ENCODE assay signal across 8 cellular contexts in genomic region chr12:68482660-68483059, GRCh38.
A peak's percentile ranks its signal among the peaks of the same experiment; 100 is the strongest.
DNase-seq lines count a peak whose midpoint lies in the region; ATAC-seq and TF ChIP-seq lines count a peak whose summit lies in the region.

No MANE protein-coding gene starts in this region.

- 70% methylated on average over 1 of the region's 1 CpG for WGBS in esophagus muscularis mucosa

- H2AFZ ChIP-seq in ACC112 (ENCODE audit: low read length, unreplicated experiment): peak overlapping the region; percentile 46

- no peak for TF ChIP-seq CTCF in RWPE1 (conservative IDR thresholded peaks at IDR 0.05; ENCODE audit: low read depth)
- TF ChIP-seq CTCF in esophagus muscularis mucosa (IDR thresholded peaks at IDR 0.05): no peak

- no peaks in the 10 kb centered on the region for H3K27me3 Mint-ChIP-seq in T-helper 2 cell treated with Interferon-gamma antibody and Interleukin-4, amounts not matched to agents 5 μg/mL and 100 μg/mL, for 36 hours (ENCODE audit: low read depth)

- peaks cover 13% of the 10 kb centered on the region for H3K4me1 ChIP-seq in ACC112 (ENCODE audit: control insufficient read depth, insufficient read depth, low read length, unreplicated experiment)
- H3K4me1 ChIP-seq in esophagus muscularis mucosa: peaks cover 0 to 22% (median 13%) of the 10 kb centered on the region in 4 donors

- H3K36me3 ChIP-seq in ACC112 (ENCODE audit: insufficient read depth, low read length): no peaks in the 10 kb centered on the region
- no peaks in the 10 kb centered on the region for H3K36me3 ChIP-seq in esophagus muscularis mucosa

- TF ChIP-seq EP300 in esophagus muscularis mucosa (IDR thresholded peaks at IDR 0.05): no peak

- H3K36me3 Mint-ChIP-seq in T-helper 2 cell treated with Interferon-gamma antibody and Interleukin-4, amounts not matched to agents 5 μg/mL and 100 μg/mL, for 36 hours (ENCODE audit: low read depth): peaks cover 5% of the 10 kb centered on the region

- TF ChIP-seq POLR2A in esophagus muscularis mucosa (IDR thresholded peaks at IDR 0.05; ENCODE audit: low read depth): no peak

- peaks cover 10% of the 10 kb centered on the region for H3K9me3 Mint-ChIP-seq in T-helper 2 cell treated with Interferon-gamma antibody and Interleukin-4, amounts not matched to agents 5 μg/mL and 100 μg/mL, for 36 hours

- H3K4me3 Mint-ChIP-seq in T-helper 2 cell treated with Interferon-gamma antibody and Interleukin-4, amounts not matched to agents 5 μg/mL and 100 μg/mL, for 36 hours: peak overlapping the region; percentile 63

- H3K4me3 ChIP-seq in ACC112 (ENCODE audit: low read depth, low read length) (no peak overlapping the region), esophagus muscularis mucosa (no peak overlapping the region)

- DNase-seq in T-helper 2 cell treated with Interferon-gamma antibody and Interleukin-4, amounts not matched to agents 5 μg/mL and 100 μg/mL, for 36 hours (ENCODE audit: low spot score): peak; percentile 29
- DNase-seq in RKO (ENCODE audit: low spot score): no peak
- DNase-seq in COLO829 (ENCODE audit: low spot score): no peak
- no peak for DNase-seq in RWPE1 (ENCODE audit: low spot score)
- DNase-seq in esophagus muscularis mucosa (ENCODE audit: extremely low spot score): no peak

- intact Hi-C loops in esophagus muscularis mucosa (cut with DNase I): no loop called here

- H3K9me3 ChIP-seq in esophagus muscularis mucosa: no peaks in the 10 kb centered on the region

- ATAC-seq in GM18873 (IDR thresholded peaks at IDR 0.05; ENCODE audit: low FRiP score, unreplicated experiment) (peak; percentile 75), HG02885 (IDR thresholded peaks at IDR 0.05; ENCODE audit: poor library complexity, unreplicated experiment) (peak; percentile 73)

- POLR2A ChIA-PET in RWPE1 (lab: Yijun Ruan, JAX; ENCODE audit: low non-redundant PET): no interaction called here

- H3K27ac Mint-ChIP-seq in T-helper 2 cell treated with Interferon-gamma antibody and Interleukin-4, amounts not matched to agents 5 μg/mL and 100 μg/mL, for 36 hours: peak overlapping the region; percentile 72

- H3K27me3 ChIP-seq in ACC112 (ENCODE audit: insufficient read depth, low read length): no peaks in the 10 kb centered on the region
- no peaks in the 10 kb centered on the region for H3K27me3 ChIP-seq in esophagus muscularis mucosa

- no peaks in the 10 kb centered on the region for H3K79me2 ChIP-seq in ACC112 (ENCODE audit: control insufficient read depth, insufficient read depth, low read length, unreplicated experiment)

- CTCF ChIA-PET in RWPE1 (lab: Yijun Ruan, JAX): interaction anchor here (0.7 kb wide), 1 partner anchor 540 kb away, joined by 3 read pairs; no protein-coding TSS in a partner anchor

- H3K27ac ChIP-seq in ACC112 (ENCODE audit: low read depth, low read length) (no peak overlapping the region), RWPE1 (no peak overlapping the region), esophagus muscularis mucosa (replicated peaks in 1 of 4) (no peak overlapping the region)

- H3K4me1 Mint-ChIP-seq in T-helper 2 cell treated with Interferon-gamma antibody and Interleukin-4, amounts not matched to agents 5 μg/mL and 100 μg/mL, for 36 hours (ENCODE audit: low read depth): peaks cover 41% of the 10 kb centered on the region
